1 cellular context compared by ENCODE assay signal in the genomic region with DNA sequence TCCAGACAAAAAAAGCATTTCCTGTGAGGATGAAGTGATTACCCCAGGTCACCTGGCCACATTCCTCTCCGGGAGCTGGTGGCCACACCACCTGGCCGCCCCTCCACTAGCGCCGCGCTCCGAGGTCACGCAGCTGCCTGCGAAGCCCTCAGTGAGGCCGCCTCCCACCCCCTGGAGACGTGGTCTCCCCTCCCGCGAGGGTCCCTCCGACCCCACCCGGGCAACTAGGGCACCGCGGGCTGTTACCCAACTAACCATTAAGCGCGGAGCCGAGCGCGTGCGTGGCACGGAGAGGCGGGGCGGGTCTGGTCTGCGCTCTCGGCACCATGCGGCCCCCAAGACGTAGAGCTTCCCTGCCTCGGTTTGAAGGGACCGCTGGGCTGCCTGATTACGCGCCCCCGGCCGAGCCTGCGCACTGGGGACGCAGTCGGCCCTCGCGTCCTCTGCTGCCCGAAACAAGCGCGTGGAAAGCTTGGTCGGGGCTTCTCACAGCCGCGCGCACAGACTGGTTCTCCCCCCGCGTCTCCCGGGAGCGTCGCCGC.
A peak's percentile ranks its signal among the peaks of the same experiment; 100 is the strongest.
TF ChIP-seq lines count a peak whose summit lies in the region.

No MANE protein-coding gene starts in this region.

TF ChIP-seq in endothelial cell of umbilical vein, 7 proteins besides CTCF, POLR2A, EP300 and RAD21 (continued from another document):
- TF ChIP-seq, protein P1, sequence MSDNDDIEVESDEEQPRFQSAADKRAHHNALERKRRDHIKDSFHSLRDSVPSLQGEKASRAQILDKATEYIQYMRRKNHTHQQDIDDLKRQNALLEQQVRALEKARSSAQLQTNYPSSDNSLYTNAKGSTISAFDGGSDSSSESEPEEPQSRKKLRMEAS (IDR thresholded peaks at IDR 0.05; ENCODE audit: insufficient read depth, insufficient read length) = peak; percentile 22
- no peak for TF ChIP-seq MYC (IDR thresholded peaks at IDR 0.05; ENCODE audit: low read depth, low read length)
